ENCODE assay signal across 24 cellular contexts in the genomic region with DNA sequence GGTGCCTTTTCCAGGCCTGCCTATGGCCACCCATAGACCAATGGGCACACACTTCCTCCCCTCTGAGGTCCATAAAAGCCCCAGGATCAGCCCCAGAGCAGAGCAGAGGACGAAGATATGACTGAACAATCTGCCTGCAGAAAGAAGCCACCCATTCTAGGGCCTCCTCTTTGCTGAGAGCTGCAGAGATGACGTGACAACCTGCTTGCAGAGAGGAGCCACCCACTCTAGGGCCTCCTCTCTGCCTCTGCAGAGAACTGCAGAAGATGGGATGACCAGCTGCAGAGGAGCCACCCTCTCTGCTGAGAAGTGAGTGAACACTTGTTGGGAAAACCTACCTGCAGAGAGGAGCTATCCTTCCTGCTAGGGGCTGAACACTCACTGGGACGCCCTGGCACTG.
DNase-seq lines count a peak whose midpoint lies in the region; ATAC-seq, FAIRE-seq and TF ChIP-seq lines count a peak whose summit lies in the region.
"Had no signal": no experiment of that assay in that cellular context is flagged by ENCODE, and none has a peak within 500 bp of the region (broad histone marks: within the 10 kb centered on the region; RNA-seq: fewer than 3 reads in every experiment).

No MANE protein-coding gene starts in this region.

- H3K18ac ChIP-seq in trophoblast cell (ENCODE audit: low read length) = no peak overlapping the region

- no peak overlapping the region for H4K91ac ChIP-seq in trophoblast cell (ENCODE audit: low read depth, low read length)

- POLR2A ChIA-PET in RWPE1 (lab: Yijun Ruan, JAX; ENCODE audit: low non-redundant PET) = no interaction called here

- H3K36me3 ChIP-seq in cardiac muscle cell (no peaks in the 10 kb centered on the region), trophoblast cell (ENCODE audit: control insufficient read depth in 1 of 2, insufficient read depth in 2 of 2, low read length in 2 of 2) (peaks cover 2 to 6% of the 10 kb centered on the region in 2 experiments)
- H3K36me3 ChIP-seq: BE2C had no signal

- no peak overlapping the region for H4K8ac ChIP-seq in trophoblast cell (ENCODE audit: low read depth, low read length)

- H3K4me1 ChIP-seq in cardiac muscle cell (ENCODE audit: low read depth) (peaks cover 61% of the 10 kb centered on the region), trophoblast cell (ENCODE audit: control insufficient read depth in 1 of 2, insufficient read depth in 2 of 2, low read length in 2 of 2) (peaks cover 0 to 2% of the 10 kb centered on the region in 2 experiments)
- H3K4me1 ChIP-seq: BLaER1 treated with 17β-estradiol and CSF1 and Interleukin-3, amounts not matched to agents 10 nM and 100 nM had no signal

- H3K4ac ChIP-seq in trophoblast cell (ENCODE audit: low read depth, low read length) = no peak overlapping the region

- no peak overlapping the region for H2AK5ac ChIP-seq in trophoblast cell (ENCODE audit: low read length)

- H2BK120ac ChIP-seq in trophoblast cell (ENCODE audit: insufficient read depth, low read length, poor library complexity) = no peak overlapping the region

- no peak overlapping the region for H2AFZ ChIP-seq in trophoblast cell (ENCODE audit: insufficient read depth, low read length, poor library complexity)
- H2AFZ ChIP-seq: GM23248 had no signal

- WGBS in trophoblast cell (ENCODE audit: extremely low coverage, insufficient coverage, insufficient read length) = no CpG with 5 or more reads among the region's 3 CpGs

- peak; percentile 23 for FAIRE-seq in urothelium cell line (lab: Jason Lieb, UNC)
- FAIRE-seq: A549, D721Med, G401.6, GM19239, H1 had no signal

- no peak for ATAC-seq in left cardiac atrium
- ATAC-seq: HCT116 had no signal

- no peak overlapping the region for H3K9ac ChIP-seq in trophoblast cell (ENCODE audit: low read length)
- H3K9ac ChIP-seq: BLaER1 treated with 17β-estradiol and CSF1 and Interleukin-3, amounts not matched to agents 10 nM and 100 nM; GM23248 had no signal

- peak overlapping the region; percentile 82 for H3K23ac ChIP-seq in trophoblast cell (ENCODE audit: low read length)

- H3K79me1 ChIP-seq in trophoblast cell (ENCODE audit: low read length) = no peaks in the 10 kb centered on the region

- no peak overlapping the region for H3K4me2 ChIP-seq in trophoblast cell (ENCODE audit: low read length)
- H3K4me2 ChIP-seq: A549; BLaER1 treated with 17β-estradiol and CSF1 and Interleukin-3, amounts not matched to agents 10 nM and 100 nM had no signal

- CTCF ChIA-PET in RWPE1 (lab: Yijun Ruan, JAX) = interaction anchor here (0.6 kb wide), 1 partner anchor 1525 kb away, joined by 6 read pairs; no protein-coding TSS in a partner anchor

- no peaks in the 10 kb centered on the region for H3K79me2 ChIP-seq in trophoblast cell (ENCODE audit: control insufficient read depth, insufficient read depth, low read length, poor library complexity)

- H3K27ac ChIP-seq in cardiac muscle cell (peak overlapping the region; percentile 89), RWPE1 (peak overlapping the region; percentile 2; the same call in 1 of the 2 replicates), trophoblast cell (ENCODE audit: low read depth, low read length) (no peak overlapping the region)
- H3K27ac ChIP-seq: BLaER1 treated with 17β-estradiol and CSF1 and Interleukin-3, amounts not matched to agents 10 nM and 100 nM; GM23248 had no signal

- H3K27me3 ChIP-seq in cardiac muscle cell = no peaks in the 10 kb centered on the region
- H3K27me3 ChIP-seq in trophoblast cell (ENCODE audit: insufficient read depth, low read length) = no peaks in the 10 kb centered on the region
- H3K27me3 ChIP-seq: BE2C; BLaER1 treated with 17β-estradiol and CSF1 and Interleukin-3, amounts not matched to agents 10 nM and 100 nM had no signal

- H3K4me3 ChIP-seq in cardiac muscle cell (no peak overlapping the region), trophoblast cell (ENCODE audit: low read depth, low read length) (no peak overlapping the region), foreskin fibroblast (ENCODE audit: low read depth in 1 of 2, low read length in 2 of 2) (no peak overlapping the region)
- H3K4me3 ChIP-seq: A549; BLaER1 treated with 17β-estradiol and CSF1 and Interleukin-3, amounts not matched to agents 10 nM and 100 nM; GM23248 had no signal

- intact Hi-C loops in left cardiac atrium (cut with DNase I) = no loop called here

- H3K9me3 ChIP-seq in cardiac muscle cell (ENCODE audit: low read depth) = no peaks in the 10 kb centered on the region
- no peaks in the 10 kb centered on the region for H3K9me3 ChIP-seq in trophoblast cell (ENCODE audit: insufficient read depth, low read depth, low read length)
- H3K9me3 ChIP-seq: BE2C had no signal

- DNase-seq in cardiac muscle cell (ENCODE audit: low read depth in 1 of 2, low spot score in 1 of 2) (no peak), left cardiac atrium (no peak), RWPE1 (ENCODE audit: low spot score) (no peak), trophoblast cell (no peak), urothelium cell line (ENCODE audit: low spot score) (no peak), T-helper 1 cell (no peak), foreskin fibroblast (no peak)
- DNase-seq: 8988T; ACHN; AML-193; CD4-positive, alpha-beta T cell; CD8-positive, alpha-beta memory T cell; DMS153; DND-41; GM23248; H7 had no signal

- H3K14ac ChIP-seq in trophoblast cell (ENCODE audit: low read length) = no peak overlapping the region

- no peak overlapping the region for H2BK12ac ChIP-seq in trophoblast cell (ENCODE audit: low read length)

- H4K12ac ChIP-seq in trophoblast cell (ENCODE audit: low read depth, low read length) = no peak overlapping the region

- TF ChIP-seq CTCF in cardiac muscle cell (IDR thresholded peaks at IDR 0.05; ENCODE audit: low read depth, low read length) = no peak
- TF ChIP-seq CTCF in RWPE1 (conservative IDR thresholded peaks at IDR 0.05; ENCODE audit: low read depth) = no peak
- no peak for TF ChIP-seq CTCF in foreskin fibroblast (IDR thresholded peaks at IDR 0.05; ENCODE audit: low read depth, low read length)

- no peak overlapping the region for H2BK5ac ChIP-seq in trophoblast cell (ENCODE audit: low read depth, low read length, poor library complexity)
